Comparison of ENCODE assay signal across 17 cellular contexts in the genomic region with DNA sequence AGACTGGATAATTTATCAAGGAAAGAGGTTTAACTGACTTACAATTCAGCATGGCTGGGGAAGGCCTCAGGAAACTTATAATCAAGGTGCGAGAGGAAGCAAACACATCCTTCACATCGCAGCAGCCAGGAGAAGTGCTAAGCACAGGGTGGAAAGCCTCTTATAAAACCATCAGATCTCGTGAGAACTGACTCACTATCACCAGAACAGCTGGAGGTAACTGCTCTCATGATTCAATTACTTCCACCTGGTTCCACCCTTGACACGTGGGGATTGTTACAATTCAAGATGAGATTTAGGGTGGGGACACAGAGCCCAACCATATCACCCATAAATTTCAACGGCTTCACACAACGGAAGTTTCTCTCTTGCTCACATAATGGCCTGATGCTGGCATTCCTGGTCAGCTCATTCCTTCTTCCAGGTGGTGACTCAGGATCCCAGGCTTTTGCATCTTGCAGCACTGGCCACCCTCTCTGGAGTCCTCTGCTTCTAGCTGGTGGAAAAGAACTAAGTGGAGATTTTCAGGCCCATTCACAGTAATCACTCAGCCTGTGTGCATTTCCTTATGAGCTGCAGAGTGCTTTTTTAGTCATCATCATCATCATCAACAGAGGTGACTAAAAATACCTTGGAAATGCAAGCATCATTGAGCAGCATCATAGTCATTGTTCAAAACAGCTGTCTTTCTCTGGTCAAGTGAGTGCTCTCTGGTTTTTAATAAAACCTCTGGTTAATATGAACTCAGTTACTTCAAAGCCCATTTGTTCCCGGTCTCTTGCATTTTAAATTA.
DNase-seq lines count a peak whose midpoint lies in the region; ATAC-seq and TF ChIP-seq lines count a peak whose summit lies in the region.
"Had no signal": no experiment of that assay in that cellular context is flagged by ENCODE, and none has a peak within 500 bp of the region (broad histone marks: within the 10 kb centered on the region; RNA-seq: fewer than 3 reads in every experiment).

No MANE protein-coding gene starts in this region.

- TF ChIP-seq CTCF in activated CD8-positive, alpha-beta T cell treated with anti-CD3 and anti-CD28 coated beads for 36 hours (IDR thresholded peaks at IDR 0.05): no peak

- no peak overlapping the region for H3K4me3 Mint-ChIP-seq in activated CD8-positive, alpha-beta T cell treated with anti-CD3 and anti-CD28 coated beads for 36 hours
- H3K4me3 Mint-ChIP-seq in activated CD8-positive, alpha-beta T cell treated with anti-CD3 and anti-CD28 coated beads, Interleukin-2, amount 10 ng/mL, durations not matched to agents 7 days and 5 days: no peak overlapping the region
- H3K4me3 Mint-ChIP-seq in stimulated activated memory B cell treated with anti-CD40 and anti-IgM and Interleukin-4, amounts not matched to agents 10 μg/mL and 1 μg/mL and 100 μg/mL, for 72 hours: no peak overlapping the region
- H3K4me3 Mint-ChIP-seq: activated naive CD8-positive, alpha-beta T cell; CD4-positive, alpha-beta T cell; nephron had no signal

- no peak overlapping the region for H3K27ac Mint-ChIP-seq in activated CD8-positive, alpha-beta T cell treated with anti-CD3 and anti-CD28 coated beads for 36 hours
- H3K27ac Mint-ChIP-seq in activated CD8-positive, alpha-beta T cell treated with anti-CD3 and anti-CD28 coated beads, Interleukin-2, amount 10 ng/mL, durations not matched to agents 7 days and 5 days: no peak overlapping the region
- H3K27ac Mint-ChIP-seq in stimulated activated memory B cell treated with anti-CD40 and anti-IgM and Interleukin-4, amounts not matched to agents 10 μg/mL and 1 μg/mL and 100 μg/mL, for 72 hours: peak overlapping the region; percentile 19
- H3K27ac Mint-ChIP-seq: activated naive CD8-positive, alpha-beta T cell; CD4-positive, alpha-beta T cell had no signal

- intact Hi-C loops in activated CD8-positive, alpha-beta T cell treated with anti-CD3 and anti-CD28 coated beads for 36 hours (cut with micrococcal nuclease): no loop called here

- H3K9me3 Mint-ChIP-seq in activated CD8-positive, alpha-beta T cell treated with anti-CD3 and anti-CD28 coated beads for 36 hours: no peaks in the 10 kb centered on the region
- H3K9me3 Mint-ChIP-seq in activated CD8-positive, alpha-beta T cell treated with anti-CD3 and anti-CD28 coated beads, Interleukin-2, amount 10 ng/mL, durations not matched to agents 7 days and 5 days (ENCODE audit: insufficient read depth): no peaks in the 10 kb centered on the region
- H3K9me3 Mint-ChIP-seq in stimulated activated memory B cell treated with anti-CD40 and anti-IgM and Interleukin-4, amounts not matched to agents 10 μg/mL and 1 μg/mL and 100 μg/mL, for 72 hours: peaks cover 4% of the 10 kb centered on the region
- H3K9me3 Mint-ChIP-seq: CD4-positive, alpha-beta T cell; nephron had no signal

- H3K27me3 Mint-ChIP-seq in activated CD8-positive, alpha-beta T cell treated with anti-CD3 and anti-CD28 coated beads for 36 hours: no peaks in the 10 kb centered on the region
- H3K27me3 Mint-ChIP-seq in activated CD8-positive, alpha-beta T cell treated with anti-CD3 and anti-CD28 coated beads, Interleukin-2, amount 10 ng/mL, durations not matched to agents 7 days and 5 days (ENCODE audit: low read depth): peaks cover 8% of the 10 kb centered on the region
- no peaks in the 10 kb centered on the region for H3K27me3 Mint-ChIP-seq in stimulated activated memory B cell treated with anti-CD40 and anti-IgM and Interleukin-4, amounts not matched to agents 10 μg/mL and 1 μg/mL and 100 μg/mL, for 72 hours
- H3K27me3 Mint-ChIP-seq: activated naive CD8-positive, alpha-beta T cell; CD4-positive, alpha-beta T cell had no signal

- peak; percentile 32 for ATAC-seq in activated CD8-positive, alpha-beta T cell treated with anti-CD3 and anti-CD28 coated beads for 36 hours
- ATAC-seq in activated CD8-positive, alpha-beta T cell treated with anti-CD3 and anti-CD28 coated beads, Interleukin-2, amount 10 ng/mL, durations not matched to agents 7 days and 5 days: no peak
- peak; percentile 47 for ATAC-seq in GM21717 (IDR thresholded peaks at IDR 0.05; ENCODE audit: unreplicated experiment)
- ATAC-seq in HG03342 (IDR thresholded peaks at IDR 0.05; ENCODE audit: unreplicated experiment): peak; percentile 89
- ATAC-seq in stimulated activated memory B cell treated with anti-CD40 and anti-IgM and Interleukin-4, amounts not matched to agents 10 μg/mL and 1 μg/mL and 100 μg/mL, for 72 hours: peak; percentile 66
- ATAC-seq: A549 had no signal

- H3K36me3 Mint-ChIP-seq in activated CD8-positive, alpha-beta T cell treated with anti-CD3 and anti-CD28 coated beads for 36 hours (ENCODE audit: low read depth): no peaks in the 10 kb centered on the region
- H3K36me3 Mint-ChIP-seq in activated CD8-positive, alpha-beta T cell treated with anti-CD3 and anti-CD28 coated beads, Interleukin-2, amount 10 ng/mL, durations not matched to agents 7 days and 5 days (ENCODE audit: low read depth): no peaks in the 10 kb centered on the region
- H3K36me3 Mint-ChIP-seq in stimulated activated memory B cell treated with anti-CD40 and anti-IgM and Interleukin-4, amounts not matched to agents 10 μg/mL and 1 μg/mL and 100 μg/mL, for 72 hours: no peaks in the 10 kb centered on the region
- H3K36me3 Mint-ChIP-seq: activated naive CD8-positive, alpha-beta T cell had no signal

- CTCF ChIA-PET in activated CD8-positive, alpha-beta T cell treated with anti-CD3 and anti-CD28 coated beads for 36 hours (lab: Charles Lee): interaction anchor here (0.6 to 1.9 kb wide), 5 partner anchors 9 to 185 kb away, joined by 3 to 6 read pairs (median 3); no protein-coding TSS in a partner anchor
- CTCF ChIA-PET in activated CD8-positive, alpha-beta T cell treated with anti-CD3 and anti-CD28 coated beads, Interleukin-2, amount 10 ng/mL, durations not matched to agents 7 days and 5 days (lab: Charles Lee): interaction anchor here (0.8 to 1.7 kb wide), 3 partner anchors 19 to 185 kb away, joined by 3 to 5 read pairs (median 5); no protein-coding TSS in a partner anchor

- POLR2A ChIA-PET in activated CD8-positive, alpha-beta T cell treated with anti-CD3 and anti-CD28 coated beads for 36 hours (lab: Charles Lee): no interaction called here
- POLR2A ChIA-PET in activated CD8-positive, alpha-beta T cell treated with anti-CD3 and anti-CD28 coated beads, Interleukin-2, amount 10 ng/mL, durations not matched to agents 7 days and 5 days (lab: Charles Lee): no interaction called here

- peaks cover 15% of the 10 kb centered on the region for H3K4me1 Mint-ChIP-seq in activated CD8-positive, alpha-beta T cell treated with anti-CD3 and anti-CD28 coated beads for 36 hours (ENCODE audit: low read depth)
- peaks cover 5% of the 10 kb centered on the region for H3K4me1 Mint-ChIP-seq in activated CD8-positive, alpha-beta T cell treated with anti-CD3 and anti-CD28 coated beads, Interleukin-2, amount 10 ng/mL, durations not matched to agents 7 days and 5 days (ENCODE audit: low read depth)
- peaks cover 11% of the 10 kb centered on the region for H3K4me1 Mint-ChIP-seq in stimulated activated memory B cell treated with anti-CD40 and anti-IgM and Interleukin-4, amounts not matched to agents 10 μg/mL and 1 μg/mL and 100 μg/mL, for 72 hours

- no peak for DNase-seq in activated CD8-positive, alpha-beta T cell treated with anti-CD3 and anti-CD28 coated beads for 36 hours
- DNase-seq in activated CD8-positive, alpha-beta T cell treated with anti-CD3 and anti-CD28 coated beads, Interleukin-2, amount 10 ng/mL, durations not matched to agents 7 days and 5 days: no peak
- no peak for DNase-seq in NK-92 treated with Interleukin-12 subunit alpha and Interleukin-12 subunit beta, amount 100 ng/mL, for 24 hours (lab: John Stamatoyannopoulos, UW)
- no peak for DNase-seq in putamen (ENCODE audit: low spot score)
- DNase-seq in activated effector memory CD4-positive, alpha-beta T cell treated with Interleukin-2 at 50 U/mL for 16 hours: no peak
- DNase-seq: CD4-positive, alpha-beta T cell; effector CD8-positive, alpha-beta T cell; NCI-H187 treated with DMSO at 0.1 percent for 48 hours; NCI-H69; stimulated activated CD4-positive, alpha-beta T cell treated with anti-CD3 and anti-CD28 coated beads, Interleukin-1b, Interleukin-23, amount 100 ng/mL, for 48 hours; WERI-Rb-1 had no signal
